ENCODE assay signal across 22 cellular contexts in genomic region chr16:1295465-1295864, GRCh38. TPM values are rescaled to one million over a fixed set of nuclear protein-coding genes. Genes with fewer than 3 reads are reported as not detected.
DNase-seq lines count a peak whose midpoint lies in the region; ATAC-seq and TF ChIP-seq lines count a peak whose summit lies in the region.
"Had no signal": no experiment of that assay in that cellular context is flagged by ENCODE, and none has a peak within 500 bp of the region (broad histone marks: within the 10 kb centered on the region; RNA-seq: fewer than 3 reads in every experiment).

No MANE protein-coding gene starts in this region.

- H3K79me1 ChIP-seq in H9 (ENCODE audit: insufficient read depth, low read depth, low read length, poor library complexity, severe bottlenecking) = no peaks in the 10 kb centered on the region

- H3K4me1 ChIP-seq in BLaER1 treated with 17β-estradiol and CSF1 and Interleukin-3, amounts not matched to agents 10 nM and 100 nM = peaks cover 42 to 77% (median 67%) of the 10 kb centered on the region in 10 experiments
- H3K4me1 ChIP-seq in H9 (ENCODE audit: insufficient read depth, low read length) = 0 out of 2 replicates have a peak, but pooled peaks cover 2% of the 10 kb centered on the region
- H3K4me1 ChIP-seq in endodermal cell (ENCODE audit: control insufficient read depth, insufficient read depth, low read length) = no peaks in the 10 kb centered on the region
- H3K4me1 ChIP-seq: BE2C had no signal

- no peak overlapping the region for H3T11ph ChIP-seq in H9 (ENCODE audit: low read length)

- H3K18ac ChIP-seq in H9 (ENCODE audit: insufficient read length, low read depth, low read length) = no peak overlapping the region

- no peaks in the 10 kb centered on the region for H3K36me3 ChIP-seq in BLaER1 treated with 17β-estradiol and CSF1 and Interleukin-3, amounts not matched to agents 10 nM and 100 nM
- H3K36me3 ChIP-seq in endodermal cell (ENCODE audit: control insufficient read depth, insufficient read depth, low read length) = no peaks in the 10 kb centered on the region
- H3K36me3 ChIP-seq: BE2C had no signal

- no peak overlapping the region for H3K9ac ChIP-seq in BLaER1 treated with 17β-estradiol and CSF1 and Interleukin-3, amounts not matched to agents 10 nM and 100 nM
- H3K9ac ChIP-seq in H9 (ENCODE audit: extremely low read depth, insufficient read length, low read length) = no peak overlapping the region
- H3K9ac ChIP-seq in endodermal cell (ENCODE audit: extremely low read depth, low read length, poor library complexity, severe bottlenecking) = no peak overlapping the region
- H3K9ac ChIP-seq: KMS-11, SK-N-SH had no signal

- H3K4me1 Mint-ChIP-seq in H9 = peaks cover 26 to 37% of the 10 kb centered on the region in 2 experiments
- H3K4me1 Mint-ChIP-seq in endodermal cell = peaks cover 22% of the 10 kb centered on the region
- H3K4me1 Mint-ChIP-seq in nephron progenitor cell = peaks cover 71% of the 10 kb centered on the region

- H3K9me3 ChIP-seq in BLaER1 treated with 17β-estradiol and CSF1 and Interleukin-3, amounts not matched to agents 10 nM and 100 nM (replicated peaks in 1 of 11) = no peaks in the 10 kb centered on the region
- H3K9me3 ChIP-seq in H9 (ENCODE audit: control insufficient read depth, low read depth, low read length) = no peaks in the 10 kb centered on the region
- no peaks in the 10 kb centered on the region for H3K9me3 ChIP-seq in endodermal cell (ENCODE audit: control insufficient read depth, low read length)
- H3K9me3 ChIP-seq: A549, BE2C, SK-N-SH had no signal

- peak overlapping the region in 1 of 2 experiments; percentile 10; a peak in 3 of 5 replicates for H3K4me3 Mint-ChIP-seq in H9
- H3K4me3 Mint-ChIP-seq in endodermal cell = no peak overlapping the region
- peak overlapping the region; percentile 52 for H3K4me3 Mint-ChIP-seq in nephron progenitor cell
- H3K4me3 Mint-ChIP-seq: CD8-positive, alpha-beta memory T cell had no signal

- TF ChIP-seq CTCF in H9 (conservative IDR thresholded peaks at IDR 0.05) (no peak), endodermal cell (conservative IDR thresholded peaks at IDR 0.05) (no peak), nephron progenitor cell (IDR thresholded peaks at IDR 0.05) (no peak)

- H3K27me3 Mint-ChIP-seq in H9 (ENCODE audit: low read depth) (peaks cover 54% of the 10 kb centered on the region), endodermal cell (ENCODE audit: insufficient read depth) (peaks cover 15% of the 10 kb centered on the region), nephron progenitor cell (ENCODE audit: low read depth, poor library complexity) (peaks cover 43% of the 10 kb centered on the region)

- no CpG with 5 or more reads among the region's 5 CpGs for WGBS in H9 (ENCODE audit: extremely low coverage, insufficient read length, low lambda C conversion rate)
- 47 to 55% methylated on average over 4 to 5 of the region's 5 CpGs for WGBS in endodermal cell (ENCODE audit: insufficient coverage in 1 of 2, insufficient read length in 1 of 2), 2 experiments

- no peak overlapping the region for H2AK5ac ChIP-seq in H9 (ENCODE audit: insufficient read length, low read length)

- no peak for ATAC-seq in GM21825 (IDR thresholded peaks at IDR 0.05; ENCODE audit: unreplicated experiment)
- ATAC-seq: A549 had no signal

- H4K20me1 ChIP-seq in BLaER1 treated with 17β-estradiol and CSF1 and Interleukin-3, amounts not matched to agents 10 nM and 100 nM = no peaks in the 10 kb centered on the region
- no peaks in the 10 kb centered on the region for H4K20me1 ChIP-seq in H9 (ENCODE audit: control insufficient read depth, insufficient read depth, insufficient read length)

- H3K23ac ChIP-seq in H9 (ENCODE audit: insufficient read length, low read depth, low read length) = no peak overlapping the region

- H4K8ac ChIP-seq in H9 (replicated peaks; ENCODE audit: insufficient read length, low read depth, low read length) = no peak overlapping the region

- no peak overlapping the region for H4K91ac ChIP-seq in H9 (ENCODE audit: insufficient read length, low read depth, low read length)

- no peak overlapping the region for H3K14ac ChIP-seq in H9 (ENCODE audit: insufficient read depth, low read length)

- no peak overlapping the region for H2AFZ ChIP-seq in H9 (ENCODE audit: low read length)

- H3K27ac Mint-ChIP-seq in H9 (peak overlapping the region in 1 of 3 experiments; percentile 85; a peak in 4 of 7 replicates), endodermal cell (peak overlapping the region; percentile 67), nephron progenitor cell (no peak overlapping the region)
- H3K27ac Mint-ChIP-seq: CD8-positive, alpha-beta memory T cell had no signal

- H2BK120ac ChIP-seq in H9 (ENCODE audit: low read depth, low read length, poor library complexity, severe bottlenecking) = no peak overlapping the region

- H3K36me3 Mint-ChIP-seq in H9 (ENCODE audit: insufficient read depth in 1 of 3, low read depth in 3 of 3) (no peaks in the 10 kb centered on the region), endodermal cell (ENCODE audit: low read depth) (no peaks in the 10 kb centered on the region), nephron progenitor cell (ENCODE audit: low read depth) (no peaks in the 10 kb centered on the region)

- peaks cover 0 to 4% of the 10 kb centered on the region in 2 experiments; a peak in 1 of 5 replicates for H3K9me3 Mint-ChIP-seq in H9
- H3K9me3 Mint-ChIP-seq in endodermal cell = no peaks in the 10 kb centered on the region
- H3K9me3 Mint-ChIP-seq in nephron progenitor cell = peaks cover 3% of the 10 kb centered on the region
- H3K9me3 Mint-ChIP-seq: CD8-positive, alpha-beta memory T cell had no signal

- peak overlapping the region in 6 of 11 experiments; percentile 10 to 78 (median 64); a peak in 4 of 22 replicates for H3K4me2 ChIP-seq in BLaER1 treated with 17β-estradiol and CSF1 and Interleukin-3, amounts not matched to agents 10 nM and 100 nM
- peak overlapping the region; percentile 6 for H3K4me2 ChIP-seq in H9 (ENCODE audit: insufficient read depth, insufficient read length, low read length)
- H3K4me2 ChIP-seq: A549, KMS-11, SK-N-SH had no signal

- peaks cover 0 to 1% (median 0%) of the 10 kb centered on the region in 11 experiments; a peak in 2 of 22 replicates for H3K27me3 ChIP-seq in BLaER1 treated with 17β-estradiol and CSF1 and Interleukin-3, amounts not matched to agents 10 nM and 100 nM
- H3K27me3 ChIP-seq in H9 (ENCODE audit: insufficient read depth, low read length) = no peaks in the 10 kb centered on the region; the same call in 1 of the 2 replicates
- peaks cover 13% of the 10 kb centered on the region for H3K27me3 ChIP-seq in endodermal cell (ENCODE audit: control insufficient read depth, insufficient read depth, low read length, poor library complexity, severe bottlenecking)

- no peaks in the 10 kb centered on the region for H3K23me2 ChIP-seq in H9 (ENCODE audit: insufficient read length, low read depth, low read length, poor library complexity, severe bottlenecking)

- no peak overlapping the region for H4K5ac ChIP-seq in H9 (ENCODE audit: insufficient read length, low read depth, low read length)

- H2BK15ac ChIP-seq in H9 (ENCODE audit: low read depth, low read length) = no peak overlapping the region

- H3K56ac ChIP-seq in H9 (ENCODE audit: insufficient read length, low read depth, low read length) = no peak overlapping the region

- no peak overlapping the region for H3K4ac ChIP-seq in H9 (ENCODE audit: low read depth, low read length)

- DNase-seq in H9 (no peak), endodermal cell (peak; percentile 82), nephron progenitor cell (no peak), kidney glomerular epithelial cell (lab: John Stamatoyannopoulos, UW) (no peak)
- DNase-seq in stimulated activated CD8-positive, alpha-beta memory T cell treated with anti-CD3 and anti-CD28 coated beads, Interleukin-4, amount 100 ng/mL, for 48 hours = no peak
- no peak for DNase-seq in activated T-cell treated with anti-CD3 and anti-CD28 coated beads, Interleukin-2, amount 50 U/mL, for 1 hour
- DNase-seq: BE2C; CD8-positive, alpha-beta memory T cell; EL; HCEC 1CT; IMR-90; MV-4-11; NCI-H1417; NCI-H187 treated with DMSO at 0.1 percent for 48 hours; SIG-M5; SK-N-SH had no signal

- no peak overlapping the region for H3K4me3 ChIP-seq in BLaER1 treated with 17β-estradiol and CSF1 and Interleukin-3, amounts not matched to agents 10 nM and 100 nM
- no peak overlapping the region for H3K4me3 ChIP-seq in endodermal cell (ENCODE audit: low read length)
- H3K4me3 ChIP-seq: A549 had no signal

- H3K79me2 ChIP-seq in H9 (ENCODE audit: insufficient read depth, low read length) = no peaks in the 10 kb centered on the region

- H2BK20ac ChIP-seq in H9 (ENCODE audit: low read depth, low read length, poor library complexity, severe bottlenecking) = no peak overlapping the region

- no peak overlapping the region for H2BK12ac ChIP-seq in H9 (ENCODE audit: insufficient read length, low read depth, low read length)

- H2BK5ac ChIP-seq in H9 (ENCODE audit: insufficient read length, low read length) = no peak overlapping the region

- H3K27ac ChIP-seq in BLaER1 treated with 17β-estradiol and CSF1 and Interleukin-3, amounts not matched to agents 10 nM and 100 nM = no peak overlapping the region
- H3K27ac ChIP-seq in H9 (ENCODE audit: insufficient read length, low read depth, low read length) (no peak overlapping the region), endodermal cell (ENCODE audit: low read depth, low read length) (no peak overlapping the region)
- H3K27ac ChIP-seq: KMS-11, RWPE1 had no signal

RNA-seq across cellular contexts. Expression of gene UBE2I, which starts 14.0 kb away (rescaled TPM):
- total RNA-seq in H9 (2021) (286 and 290 TPM in 2 replicates), endodermal cell (100 to 1,000 TPM; 250 to 294 TPM)
- polyA plus RNA-seq in endodermal cell (2013, experiment 1 of 2) = 223 TPM
- polyA plus RNA-seq in endodermal cell (2013, experiment 2 of 2) = 222 TPM

RNA-seq across cellular contexts. Expression of gene BAIAP3, which starts 38.0 kb away (rescaled TPM):
- total RNA-seq in H9 (2021) (5.9 and 6.8 TPM in 2 replicates), endodermal cell (10 to 100 TPM; 25.0 to 43.5 TPM)
- polyA plus RNA-seq in endodermal cell (2013, experiment 1 of 2) = 21.8 TPM
- polyA plus RNA-seq in endodermal cell (2013, experiment 2 of 2) = 19.6 TPM

RNA-seq across cellular contexts. Expression of gene TPSD1, which starts 39.6 kb away (rescaled TPM):
- total RNA-seq in H9 (2021) = not detected in 2 replicates
- total RNA-seq in endodermal cell = not detected
- polyA plus RNA-seq in endodermal cell (2013, experiment 1 of 2) = not detected
- polyA plus RNA-seq in endodermal cell (2013, experiment 2 of 2) = not detected
- total RNA-seq: CD8-positive, alpha-beta memory T cell; IMR-90; NCI-H460 had no signal
- polyA plus RNA-seq: A549; CD8-positive, alpha-beta memory T cell; IMR-90; SK-N-SH had no signal

RNA-seq across cellular contexts. Expression of gene TPSAB1, which starts 55.0 kb away (rescaled TPM):
- not detected in 2 replicates for total RNA-seq in H9 (2021)
- not detected for total RNA-seq in endodermal cell
- polyA plus RNA-seq in endodermal cell (2013, experiment 1 of 2) = not detected
- polyA plus RNA-seq in endodermal cell (2013, experiment 2 of 2) = not detected
- total RNA-seq: CD8-positive, alpha-beta memory T cell; IMR-90; NCI-H460 had no signal
- polyA plus RNA-seq: A549; CD8-positive, alpha-beta memory T cell; IMR-90; SK-N-SH had no signal

RNA-seq across cellular contexts. Expression of gene TSR3, which starts 56.2 kb away (rescaled TPM):
- total RNA-seq in H9 (2021) = 58.8 and 65.0 TPM in 2 replicates
- 10 to 100 TPM; 64.9 to 67.4 TPM for total RNA-seq in endodermal cell
- 47.0 TPM for polyA plus RNA-seq in endodermal cell (2013, experiment 1 of 2)
- 44.1 TPM for polyA plus RNA-seq in endodermal cell (2013, experiment 2 of 2)
